8 cellular contexts compared by ENCODE assay signal in the genomic region with DNA sequence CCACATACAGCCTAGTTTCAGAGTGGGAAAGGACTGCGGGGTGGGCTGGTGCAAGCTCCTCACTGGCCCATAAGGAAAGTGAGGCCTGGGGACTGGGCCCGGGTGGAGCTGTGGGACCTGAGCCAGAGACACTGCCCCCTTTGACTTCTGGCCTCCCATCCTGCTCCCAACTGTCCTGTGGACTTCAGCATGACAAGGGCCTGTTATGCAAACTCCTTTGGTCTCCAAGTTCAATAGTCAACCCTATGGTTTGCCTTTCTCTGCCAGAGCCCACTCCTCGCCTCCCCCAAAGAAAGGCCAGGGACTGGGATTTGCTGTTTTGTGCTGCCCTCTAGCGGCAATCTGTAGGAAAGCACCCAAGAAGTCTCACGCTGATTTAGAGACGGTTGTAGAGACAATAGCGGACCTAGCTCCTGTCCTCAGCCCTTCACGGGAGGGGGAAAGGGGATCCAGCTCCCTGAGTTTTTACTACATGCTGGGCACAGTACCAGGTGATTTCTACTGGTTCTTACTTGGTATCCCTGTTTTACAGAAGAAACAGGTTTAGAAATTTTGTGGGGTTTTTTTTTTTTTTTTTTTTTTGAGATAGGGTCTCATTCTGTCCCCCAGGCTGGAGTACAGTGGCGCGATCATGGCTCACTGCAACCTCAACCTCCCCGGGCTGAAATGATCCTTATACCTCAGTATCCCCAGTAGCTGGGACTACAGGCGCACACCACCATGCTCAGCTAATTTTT. TPM values are rescaled to one million over a fixed set of nuclear protein-coding genes. Genes with fewer than 3 reads are reported as not detected.
DNase-seq lines count a peak whose midpoint lies in the region; ATAC-seq, FAIRE-seq and TF ChIP-seq lines count a peak whose summit lies in the region.

No MANE protein-coding gene starts in this region.

- DNase-seq in D721Med (ENCODE audit: insufficient read length, low spot score) (no peak), HuH-7.5 (ENCODE audit: low spot score) (peak; percentile 63), erythroblast (lab: John Stamatoyannopoulos, UW) (peak; percentile 69 to 85)
- DNase-seq in activated CD8-positive, alpha-beta memory T cell treated with anti-CD3 and anti-CD28 coated beads, Interleukin-2, amount 50 U/mL, for 4 hours: peak; percentile 51

- no peaks in the 10 kb centered on the region for H3F3A ChIP-seq in neural cell (ENCODE audit: insufficient read depth, low read length, poor library complexity, severe bottlenecking)

- peak; percentile 80 for FAIRE-seq in D721Med (lab: Jason Lieb, UNC)

- H3K36me3 ChIP-seq in OCI-LY3 (replicated peaks; ENCODE audit: low read depth, low read length): no peaks in the 10 kb centered on the region
- H3K36me3 ChIP-seq in neural cell (ENCODE audit: insufficient read depth, low read length): no peaks in the 10 kb centered on the region

- H3K4me1 ChIP-seq in OCI-LY3 (ENCODE audit: low read length): peaks cover 9% of the 10 kb centered on the region

- TF ChIP-seq CTCF in D721Med (IDR thresholded peaks at IDR 0.05; ENCODE audit: insufficient read depth, missing control alignments) (peak; percentile 96), OCI-LY3 (IDR thresholded peaks at IDR 0.05; ENCODE audit: low read depth, low read length) (peak; percentile 95), neural cell (IDR thresholded peaks at IDR 0.05; ENCODE audit: poor library complexity, severe bottlenecking) (peak; percentile 95)

- H4K20me1 ChIP-seq in OCI-LY3 (ENCODE audit: insufficient read depth, low read length) (no peaks in the 10 kb centered on the region), neural cell (ENCODE audit: insufficient read depth) (no peaks in the 10 kb centered on the region)

- no peaks in the 10 kb centered on the region for H3K9me2 ChIP-seq in neural cell (ENCODE audit: insufficient read depth, low read length)

- no peak overlapping the region for H3K4me3 ChIP-seq in OCI-LY3 (ENCODE audit: low read length)
- H3K4me3 ChIP-seq in neural cell (ENCODE audit: low read length): peak overlapping the region; percentile 92

- TF ChIP-seq POLR2A in erythroblast (IDR thresholded peaks at IDR 0.05; ENCODE audit: low read length): no peak

- H3K27ac ChIP-seq in OCI-LY3 (ENCODE audit: low read length): no peak overlapping the region
- peak overlapping the region; percentile 59 for H3K27ac ChIP-seq in neural cell (ENCODE audit: low read length)

- no peak for TF ChIP-seq EP300 in neural cell (conservative IDR thresholded peaks at IDR 0.05; ENCODE audit: poor library complexity, severe bottlenecking)

- H3K79me2 ChIP-seq in OCI-LY3 (ENCODE audit: low read length): no peaks in the 10 kb centered on the region
- H3K79me2 ChIP-seq in neural cell (replicated peaks; ENCODE audit: insufficient read depth, low read length): peaks cover 8% of the 10 kb centered on the region

- H2AFZ ChIP-seq in OCI-LY3 (ENCODE audit: low read depth, low read length) (no peak overlapping the region), neural cell (ENCODE audit: low read depth, low read length) (no peak overlapping the region)

- H3K9ac ChIP-seq in OCI-LY3 (ENCODE audit: low read length): no peak overlapping the region
- H3K9ac ChIP-seq in neural cell (ENCODE audit: low read length): peak overlapping the region; percentile 92

- H3K9me3 ChIP-seq in OCI-LY3 (ENCODE audit: insufficient read depth, low read length) (no peaks in the 10 kb centered on the region), neural cell (ENCODE audit: low read length) (no peaks in the 10 kb centered on the region)

- ATAC-seq in GM21717 (IDR thresholded peaks at IDR 0.05; ENCODE audit: unreplicated experiment): no peak
- ATAC-seq in HG03159 (IDR thresholded peaks at IDR 0.05; ENCODE audit: unreplicated experiment): no peak

- H3K27me3 ChIP-seq in OCI-LY3 (ENCODE audit: low read depth, low read length): peaks cover 5% of the 10 kb centered on the region; the same call in 1 of the 2 replicates
- no peaks in the 10 kb centered on the region for H3K27me3 ChIP-seq in neural cell (ENCODE audit: insufficient read depth, low read depth, low read length)

- H3K4me2 ChIP-seq in OCI-LY3 (ENCODE audit: low read length): 0 out of 2 replicates have a peak overlapping the region, but pooled peaks have one; percentile 25
- peak overlapping the region; percentile 100 for H3K4me2 ChIP-seq in neural cell (ENCODE audit: low read length)

- TF ChIP-seq RAD21 in neural cell (conservative IDR thresholded peaks at IDR 0.05): peak; percentile 96

TF ChIP-seq in neural cell, 6 proteins besides CTCF, POLR2A, EP300 and RAD21:
- TF ChIP-seq MXI1 (conservative IDR thresholded peaks at IDR 0.05; ENCODE audit: poor library complexity, severe bottlenecking) (peak; percentile 35), SMC3 (conservative IDR thresholded peaks at IDR 0.05; ENCODE audit: poor library complexity) (peak; percentile 85), EZH2 (IDR thresholded peaks at IDR 0.05; ENCODE audit: borderline replicate concordance, insufficient read depth, low read length, poor library complexity, severe bottlenecking) (no peak)
- TF ChIP-seq, protein P1, sequence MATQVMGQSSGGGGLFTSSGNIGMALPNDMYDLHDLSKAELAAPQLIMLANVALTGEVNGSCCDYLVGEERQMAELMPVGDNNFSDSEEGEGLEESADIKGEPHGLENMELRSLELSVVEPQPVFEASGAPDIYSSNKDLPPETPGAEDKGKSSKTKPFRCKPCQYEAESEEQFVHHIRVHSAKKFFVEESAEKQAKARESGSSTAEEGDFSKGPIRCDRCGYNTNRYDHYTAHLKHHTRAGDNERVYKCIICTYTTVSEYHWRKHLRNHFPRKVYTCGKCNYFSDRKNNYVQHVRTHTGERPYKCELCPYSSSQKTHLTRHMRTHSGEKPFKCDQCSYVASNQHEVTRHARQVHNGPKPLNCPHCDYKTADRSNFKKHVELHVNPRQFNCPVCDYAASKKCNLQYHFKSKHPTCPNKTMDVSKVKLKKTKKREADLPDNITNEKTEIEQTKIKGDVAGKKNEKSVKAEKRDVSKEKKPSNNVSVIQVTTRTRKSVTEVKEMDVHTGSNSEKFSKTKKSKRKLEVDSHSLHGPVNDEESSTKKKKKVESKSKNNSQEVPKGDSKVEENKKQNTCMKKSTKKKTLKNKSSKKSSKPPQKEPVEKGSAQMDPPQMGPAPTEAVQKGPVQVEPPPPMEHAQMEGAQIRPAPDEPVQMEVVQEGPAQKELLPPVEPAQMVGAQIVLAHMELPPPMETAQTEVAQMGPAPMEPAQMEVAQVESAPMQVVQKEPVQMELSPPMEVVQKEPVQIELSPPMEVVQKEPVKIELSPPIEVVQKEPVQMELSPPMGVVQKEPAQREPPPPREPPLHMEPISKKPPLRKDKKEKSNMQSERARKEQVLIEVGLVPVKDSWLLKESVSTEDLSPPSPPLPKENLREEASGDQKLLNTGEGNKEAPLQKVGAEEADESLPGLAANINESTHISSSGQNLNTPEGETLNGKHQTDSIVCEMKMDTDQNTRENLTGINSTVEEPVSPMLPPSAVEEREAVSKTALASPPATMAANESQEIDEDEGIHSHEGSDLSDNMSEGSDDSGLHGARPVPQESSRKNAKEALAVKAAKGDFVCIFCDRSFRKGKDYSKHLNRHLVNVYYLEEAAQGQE (IDR thresholded peaks at IDR 0.05; ENCODE audit: borderline replicate concordance): no peak

RNA-seq across cellular contexts. Expression of a gene that starts 1.2 kb away (rescaled TPM):
- polyA plus RNA-seq in neural cell: 18.9 and 21.7 TPM in 2 replicates
- 18.5 and 21.4 TPM in 2 replicates for polyA minus RNA-seq in neural cell

RNA-seq across cellular contexts. Expression of a gene that starts 9.3 kb away (rescaled TPM):
- not detected in 2 replicates for polyA plus RNA-seq in neural cell
- not detected in 2 replicates for polyA minus RNA-seq in neural cell

RNA-seq across cellular contexts. Expression of a gene that starts 21.4 kb away (rescaled TPM):
- 7.3 and 8.5 TPM in 2 replicates for polyA plus RNA-seq in neural cell
- polyA minus RNA-seq in neural cell: 3.1 and 4.4 TPM in 2 replicates

RNA-seq across cellular contexts. Expression of a gene that starts 33.3 kb away (rescaled TPM):
- 59.3 and 71.3 TPM in 2 replicates for polyA plus RNA-seq in neural cell
- 51.3 and 54.3 TPM in 2 replicates for polyA minus RNA-seq in neural cell

RNA-seq across cellular contexts. Expression of a gene that starts 36.2 kb away (rescaled TPM):
- polyA plus RNA-seq in neural cell: 106 and 130 TPM in 2 replicates
- polyA minus RNA-seq in neural cell: 46.5 and 50.9 TPM in 2 replicates
